In genomic region chr6:40353197-40353966, GRCh38 we compare ENCODE assay signal across 29 cellular contexts.
DNase-seq lines count a peak whose midpoint lies in the region; ATAC-seq, FAIRE-seq and TF ChIP-seq lines count a peak whose summit lies in the region.
"Had no signal": no experiment of that assay in that cellular context is flagged by ENCODE, and none has a peak within 500 bp of the region (broad histone marks: within the 10 kb centered on the region; RNA-seq: fewer than 3 reads in every experiment).

No MANE protein-coding gene starts in this region.

- H3K27me3 ChIP-seq in effector memory CD4-positive, alpha-beta T cell (replicated peaks; ENCODE audit: control insufficient read depth, insufficient read depth, low read length, poor library complexity, severe bottlenecking): no peaks in the 10 kb centered on the region
- H3K27me3 ChIP-seq: BE2C, SJSA1, transverse colon had no signal

- H3K27ac ChIP-seq in coronary artery: no peak overlapping the region
- peak overlapping the region; percentile 11 for H3K27ac ChIP-seq in mesodermal cell (ENCODE audit: low read depth, low read length, severe bottlenecking)
- H3K27ac ChIP-seq in effector memory CD4-positive, alpha-beta T cell (ENCODE audit: insufficient read depth, low read length, poor library complexity, severe bottlenecking): no peak overlapping the region
- H3K27ac ChIP-seq: HL-60, SJSA1, transverse colon had no signal

- peaks cover 49% of the 10 kb centered on the region for H3K4me1 ChIP-seq in mesodermal cell (ENCODE audit: control insufficient read depth, insufficient read depth, low read length, poor library complexity, severe bottlenecking)
- H3K4me1 ChIP-seq in effector memory CD4-positive, alpha-beta T cell (ENCODE audit: control insufficient read depth, insufficient read depth, low read length, poor library complexity, severe bottlenecking): no peaks in the 10 kb centered on the region
- H3K4me1 ChIP-seq: BE2C, SJSA1, transverse colon had no signal

- 82 to 87% methylated on average over 6 of the region's 6 CpGs for WGBS in mesodermal cell (ENCODE audit: insufficient coverage in 2 of 2), 2 experiments

- ATAC-seq in left ventricle myocardium superior: peak; percentile 57
- ATAC-seq: CD8-positive, alpha-beta T cell; GM23338; left colon; stimulated activated effector memory CD8-positive, alpha-beta T cell treated with anti-CD3 and anti-CD28 coated beads, Interleukin-12 subunit alpha, Interleukin-12 subunit beta, amount 100 ng/mL, for 72 hours had no signal

- DNase-seq in left ventricle myocardium superior (no peak), cardiac septum (ENCODE audit: low spot score) (no peak), coronary artery (ENCODE audit: low spot score) (peak; percentile 46), NCI-H187 treated with DMSO at 0.1 percent for 48 hours (lab: John Stamatoyannopoulos, UW) (no peak), NCI-H748 treated with DMSO at 0.1 percent for 48 hours (lab: John Stamatoyannopoulos, UW) (no peak), RCC 7860 (ENCODE audit: low spot score) (no peak)
- DNase-seq in effector memory CD4-positive, alpha-beta T cell: no peak
- DNase-seq: activated B cell treated with CpG ODN at 0.5 μM for 24 hours; activated CD4-positive, alpha-beta T cell treated with anti-CD3 and anti-CD28 coated beads, Interleukin-2, amount 50 U/mL, for 4 hours; activated naive CD4-positive, alpha-beta T cell treated with anti-CD3 and anti-CD28 coated beads, Interleukin-2, amount 50 U/mL, for 16 hours; BE2C; CD8-positive, alpha-beta T cell; hypothalamus; immature natural killer cell; KBM-7; left colon; NCI-H1105 treated with DMSO at 0.1 percent for 48 hours; NCI-H2081; NCI-H446; NCI-H82; stimulated activated CD4-positive, alpha-beta T cell treated with anti-CD3 and anti-CD28 coated beads, Interleukin-4, amount 100 ng/mL, for 4 hours; transverse colon had no signal

- no peak for TF ChIP-seq CTCF in coronary artery (IDR thresholded peaks at IDR 0.05)

- intact Hi-C loops in left ventricle myocardium superior (cut with micrococcal nuclease): no loop called here
- intact Hi-C loops in cardiac septum (cut with DNase I): no loop called here

- no peaks in the 10 kb centered on the region for H3K9me3 ChIP-seq in mesodermal cell (ENCODE audit: control insufficient read depth, low read length)
- H3K9me3 ChIP-seq in effector memory CD4-positive, alpha-beta T cell (ENCODE audit: control insufficient read depth, low read length): no peaks in the 10 kb centered on the region
- H3K9me3 ChIP-seq: BE2C, transverse colon had no signal

- no peaks in the 10 kb centered on the region for H3K36me3 ChIP-seq in mesodermal cell (ENCODE audit: control insufficient read depth, insufficient read depth, low read length)
- no peaks in the 10 kb centered on the region for H3K36me3 ChIP-seq in effector memory CD4-positive, alpha-beta T cell (ENCODE audit: control insufficient read depth, insufficient read depth, low read length)
- H3K36me3 ChIP-seq: BE2C, SJSA1, transverse colon had no signal

- no peak for FAIRE-seq in RCC 7860 (lab: Jason Lieb, UNC)
- FAIRE-seq: GM18507, GM19239 had no signal

- H3K4me3 ChIP-seq in coronary artery: no peak overlapping the region
- no peak overlapping the region for H3K4me3 ChIP-seq in mesodermal cell (ENCODE audit: extremely low read depth, insufficient read depth, low read length, poor library complexity, severe bottlenecking)
- H3K4me3 ChIP-seq in effector memory CD4-positive, alpha-beta T cell (ENCODE audit: insufficient read depth, low read depth, low read length, poor library complexity, severe bottlenecking): no peak overlapping the region
- H3K4me3 ChIP-seq: GM23338, SJSA1, transverse colon had no signal
